9 cellular contexts compared by ENCODE assay signal in the genomic region with DNA sequence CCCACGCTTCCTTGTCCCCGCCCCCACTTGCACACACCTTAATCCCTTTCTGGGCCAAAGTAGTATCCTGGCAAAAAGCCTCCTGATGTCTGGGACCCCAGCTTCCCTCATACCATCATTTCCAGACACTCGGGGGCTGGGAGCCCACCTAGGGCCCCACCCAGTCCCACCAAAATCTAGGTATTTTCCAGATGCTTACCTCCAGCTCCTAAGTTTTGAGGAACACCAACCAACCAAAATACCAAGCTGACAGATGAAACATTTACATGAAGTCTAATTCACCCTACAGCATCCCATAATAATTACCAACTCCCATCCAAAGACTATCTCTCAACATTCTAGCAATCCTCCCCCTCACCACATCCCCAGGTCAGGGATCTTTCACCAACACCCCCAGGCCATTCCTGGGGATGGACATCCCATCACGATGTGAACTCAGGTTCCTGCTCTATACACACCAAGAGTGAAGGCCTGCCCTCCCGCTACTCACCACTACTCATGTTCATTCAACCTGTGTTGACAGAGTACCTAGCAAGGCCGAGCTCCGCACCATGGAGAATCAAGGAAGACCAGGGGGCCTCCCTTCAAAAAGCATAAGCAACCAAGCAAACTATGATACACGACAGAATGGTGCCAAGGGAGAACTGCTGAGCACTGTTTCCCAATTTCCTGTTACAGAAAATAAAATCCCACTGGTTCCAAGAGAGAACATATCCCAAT. TPM values are rescaled to one million over a fixed set of nuclear protein-coding genes. Genes with fewer than 3 reads are reported as not detected.
DNase-seq lines count a peak whose midpoint lies in the region; ATAC-seq and TF ChIP-seq lines count a peak whose summit lies in the region.
"Had no signal": no experiment of that assay in that cellular context is flagged by ENCODE, and none has a peak within 500 bp of the region (broad histone marks: within the 10 kb centered on the region; RNA-seq: fewer than 3 reads in every experiment).

No MANE protein-coding gene starts in this region.

- CTCF ChIA-PET in GM10248 (lab: Yijun Ruan, JAX), result interaction anchor here (1.1 to 1.3 kb wide), 3 partner anchors 13 to 71 kb away, joined by 4 read pairs; no protein-coding TSS in a partner anchor

- TF ChIP-seq CTCF in fibroblast of mammary gland (conservative IDR thresholded peaks at IDR 0.05; ENCODE audit: control insufficient read depth, insufficient read depth, low read depth, low read length), result no peak
- no peak for TF ChIP-seq CTCF in GM10248 (IDR thresholded peaks at IDR 0.05; ENCODE audit: control extremely low read depth, extremely low read depth, low read depth, missing control alignments)

- H3K4me3 ChIP-seq in fibroblast of mammary gland (ENCODE audit: control insufficient read depth, low read depth, low read length), result no peak overlapping the region

- POLR2A ChIA-PET in GM10248 (lab: Yijun Ruan, JAX), result interaction anchor here (0.6 to 0.7 kb wide), 2 partner anchors 13 to 74 kb away, joined by 3 read pairs; partner anchors contain the start of gene GAPDH

- ATAC-seq in GM19463 (IDR thresholded peaks at IDR 0.05; ENCODE audit: unreplicated experiment), result no peak

- DNase-seq in DMS53 (lab: John Stamatoyannopoulos, UW) (peak; percentile 66), DMS53 treated with DMSO at 0.1 percent for 48 hours (lab: John Stamatoyannopoulos, UW; ENCODE audit: unreplicated experiment) (no peak), RPMI8226 (peak; percentile 51), fibroblast of mammary gland (ENCODE audit: low read depth) (peak; percentile 40), mucosa of gallbladder (ENCODE audit: low spot score) (no peak), GM10248 (ENCODE audit: extremely low spot score) (no peak)
- peak; percentile 44 for DNase-seq in stimulated activated CD8-positive, alpha-beta memory T cell treated with anti-CD3 and anti-CD28 coated beads, Interleukin-4, amount 100 ng/mL, for 48 hours

RNA-seq across cellular contexts. Expression of gene CHD4, which starts 1.6 kb away (rescaled TPM):
- total RNA-seq in mucosa of gallbladder, result 220 TPM

RNA-seq across cellular contexts. Expression of gene LPAR5, which starts 27.0 kb away (rescaled TPM):
- 15.0 TPM for total RNA-seq in mucosa of gallbladder

RNA-seq across cellular contexts. Expression of gene ACRBP, which starts 38.5 kb away (rescaled TPM):
- 9.8 TPM for total RNA-seq in mucosa of gallbladder
- total RNA-seq: A172 had no signal

RNA-seq across cellular contexts. Expression of gene NOP2, which starts 40.7 kb away (rescaled TPM):
- 19.2 TPM for total RNA-seq in mucosa of gallbladder

RNA-seq across cellular contexts. Expression of gene IFFO1, which starts 52.9 kb away (rescaled TPM):
- 14.2 TPM for total RNA-seq in mucosa of gallbladder

Comparison
In these comparisons a context has a peak if more than half of its experiments do, and no peak if none do; other contexts are left out.
1. DNase-seq: peak in DMS53 (single experiment), RPMI8226 (single experiment), fibroblast of mammary gland (single experiment) and stimulated activated CD8-positive, alpha-beta memory T cell treated with anti-CD3 and anti-CD28 coated beads, Interleukin-4, amount 100 ng/mL, for 48 hours (single experiment); none in DMS53 treated with DMSO at 0.1 percent for 48 hours (single experiment), mucosa of gallbladder (single experiment) and GM10248 (single experiment).